ENCODE assay signal across 23 cellular contexts in the genomic region with DNA sequence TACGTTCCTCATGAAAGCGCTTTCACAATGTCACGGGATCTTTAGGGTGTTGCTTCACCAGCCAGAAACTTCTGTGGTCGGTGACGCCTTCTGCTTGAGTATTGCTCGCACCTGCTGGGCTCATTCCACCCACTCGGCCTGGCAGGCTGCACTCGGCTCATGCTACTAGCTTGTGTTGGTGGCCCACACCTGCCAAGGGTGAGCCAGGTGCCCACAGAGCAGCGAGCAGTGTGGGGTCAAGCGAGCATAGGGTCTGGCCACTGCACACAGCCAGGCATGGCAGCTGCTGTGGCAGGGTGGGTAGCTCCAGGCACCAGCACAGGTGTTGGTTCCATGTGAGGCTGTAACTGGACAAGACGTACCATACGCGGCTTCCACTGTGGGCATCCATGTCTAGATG.
DNase-seq lines count a peak whose midpoint lies in the region; ATAC-seq and TF ChIP-seq lines count a peak whose summit lies in the region.
"Had no signal": no experiment of that assay in that cellular context is flagged by ENCODE, and none has a peak within 500 bp of the region (broad histone marks: within the 10 kb centered on the region; RNA-seq: fewer than 3 reads in every experiment).

No MANE protein-coding gene starts in this region.

- intact Hi-C loops in upper lobe of right lung (cut with DNase I): no loop called here

- DNase-seq in NB4 (ENCODE audit: low read depth): peak; percentile 1
- DNase-seq in NOMO-1 treated with dmso at 0.1 percent for 144 hours (lab: John Stamatoyannopoulos, UW; ENCODE audit: unreplicated experiment): peak; percentile 30
- peak; percentile 43 for DNase-seq in islet precursor cell
- no peak for DNase-seq in upper lobe of right lung
- DNase-seq in NCI-H2029 treated with DMSO at 0.1 percent for 48 hours (lab: John Stamatoyannopoulos, UW): no peak
- DNase-seq: CD4-positive, CD25-positive, alpha-beta regulatory T cell; DND-41; GOT3; NCI-H1092; NCI-H1436; NCI-H187 treated with DMSO at 0.1 percent for 48 hours; NCI-H2227 treated with DMSO at 0.1 percent for 48 hours; NCI-H510A treated with DMSO at 0.1 percent for 48 hours; NCI-H748 treated with DMSO at 0.1 percent for 48 hours; NK-92 treated with Interleukin-12 subunit alpha and Interleukin-12 subunit beta, amount 100 ng/mL, for 24 hours; PC-9; SHP77 treated with DMSO at 0.1 percent for 48 hours; SW 1271 had no signal

- no peaks in the 10 kb centered on the region for H3K4me1 ChIP-seq in upper lobe of right lung

- ATAC-seq in upper lobe of right lung (peak; percentile 40), HG02852 (IDR thresholded peaks at IDR 0.05; ENCODE audit: unreplicated experiment) (no peak), HG03196 (IDR thresholded peaks at IDR 0.05; ENCODE audit: unreplicated experiment) (no peak)
- ATAC-seq: HCT116 had no signal

- H3K9me3 ChIP-seq in upper lobe of right lung: no peaks in the 10 kb centered on the region

- no peaks in the 10 kb centered on the region for H3K36me3 ChIP-seq in upper lobe of right lung

- TF ChIP-seq CTCF in NB4 (IDR thresholded peaks at IDR 0.05; ENCODE audit: low read depth, low read length) (no peak), upper lobe of right lung (IDR thresholded peaks at IDR 0.05) (no peak)

- TF ChIP-seq POLR2A in NB4 (IDR thresholded peaks at IDR 0.05; ENCODE audit: extremely low read depth, insufficient read length): no peak

- H3K4me3 ChIP-seq in NB4 (ENCODE audit: low read depth, low read length): no peak overlapping the region
- H3K4me3 ChIP-seq in upper lobe of right lung: no peak overlapping the region
- H3K4me3 ChIP-seq: PC-9, SK-N-MC had no signal

- no peaks in the 10 kb centered on the region for H3K27me3 ChIP-seq in upper lobe of right lung

- H3K27ac ChIP-seq in upper lobe of right lung: no peak overlapping the region
- H3K27ac ChIP-seq: PC-9, RWPE1, SK-N-MC had no signal

Comparison
In these comparisons a context has a peak if more than half of its experiments do, and no peak if none do; other contexts are left out.
1. DNase-seq: peak in NB4 (single experiment), NOMO-1 treated with dmso at 0.1 percent for 144 hours (single experiment) and islet precursor cell (single experiment); none in upper lobe of right lung (single experiment) and NCI-H2029 treated with DMSO at 0.1 percent for 48 hours (single experiment).